ENCODE assay signal across 9 cellular contexts in genomic region chr2:134897932-134898331, GRCh38. TPM values are rescaled to one million over a fixed set of nuclear protein-coding genes. Genes with fewer than 3 reads are reported as not detected.
DNase-seq lines count a peak whose midpoint lies in the region; ATAC-seq, FAIRE-seq and TF ChIP-seq lines count a peak whose summit lies in the region.
"Had no signal": no experiment of that assay in that cellular context is flagged by ENCODE, and none has a peak within 500 bp of the region (broad histone marks: within the 10 kb centered on the region; RNA-seq: fewer than 3 reads in every experiment).

No MANE protein-coding gene starts in this region.

- no peaks in the 10 kb centered on the region for H3K36me3 Mint-ChIP-seq in CD4-positive, CD25-positive, alpha-beta regulatory T cell
- H3K36me3 Mint-ChIP-seq in activated naive CD8-positive, alpha-beta T cell treated with anti-CD3 and anti-CD28 coated beads, Interleukin-2, amount 50 U/mL, for 24 hours (ENCODE audit: low read depth): no peaks in the 10 kb centered on the region

- H3K4me3 Mint-ChIP-seq in CD4-positive, CD25-positive, alpha-beta regulatory T cell: no peak overlapping the region
- H3K4me3 Mint-ChIP-seq in activated naive CD8-positive, alpha-beta T cell treated with anti-CD3 and anti-CD28 coated beads, Interleukin-2, amount 50 U/mL, for 24 hours: no peak overlapping the region

- no peaks in the 10 kb centered on the region for H3K36me3 ChIP-seq in CD4-positive, CD25-positive, alpha-beta regulatory T cell (ENCODE audit: control insufficient read depth, insufficient read depth, low read length)
- H3K36me3 ChIP-seq in K562 (ENCODE audit: control insufficient read depth, insufficient read depth, low read length) (no peaks in the 10 kb centered on the region), spleen (no peaks in the 10 kb centered on the region)

- CTCF ChIA-PET in K562 (lab: Yijun Ruan, JAX; ENCODE audit: low intra/inter-chr PET ratio): interaction anchor here (0.6 to 2.0 kb wide), 6 partner anchors 122 to 1011 kb away, joined by 3 to 13 read pairs (median 6); no protein-coding TSS in a partner anchor

- H3K4me2 ChIP-seq in K562 (ENCODE audit: insufficient read depth, low read length): no peak overlapping the region

- H3K9me3 Mint-ChIP-seq in CD4-positive, CD25-positive, alpha-beta regulatory T cell: no peaks in the 10 kb centered on the region
- H3K9me3 Mint-ChIP-seq in activated naive CD8-positive, alpha-beta T cell treated with anti-CD3 and anti-CD28 coated beads, Interleukin-2, amount 50 U/mL, for 24 hours: no peaks in the 10 kb centered on the region

- TF ChIP-seq POLR2A in K562 (conservative IDR thresholded peaks at IDR 0.05) (no peak), spleen (IDR thresholded peaks at IDR 0.05) (no peak)

- H3K4me1 Mint-ChIP-seq in CD4-positive, CD25-positive, alpha-beta regulatory T cell: no peaks in the 10 kb centered on the region
- H3K4me1 Mint-ChIP-seq in activated naive CD8-positive, alpha-beta T cell treated with anti-CD3 and anti-CD28 coated beads, Interleukin-2, amount 50 U/mL, for 24 hours: no peaks in the 10 kb centered on the region

- TF ChIP-seq RAD21 in K562 (CRISPR knock-in tag; conservative IDR thresholded peaks at IDR 0.05 in 1 of 2, IDR thresholded peaks at IDR 0.05 in 1 of 2): peak; percentile 61 to 80

- no peak overlapping the region for H3K27ac ChIP-seq in CD4-positive, CD25-positive, alpha-beta regulatory T cell (ENCODE audit: insufficient read depth, low read length, poor library complexity, severe bottlenecking)
- H3K27ac ChIP-seq in K562 (ENCODE audit: extremely low read depth, low read depth, low read length) (no peak overlapping the region), spleen (no peak overlapping the region)

- H3K9me3 ChIP-seq in CD4-positive, CD25-positive, alpha-beta regulatory T cell (ENCODE audit: control insufficient read depth in 2 of 2, low read length in 2 of 2): no peaks in the 10 kb centered on the region
- H3K9me3 ChIP-seq in K562 (replicated peaks; ENCODE audit: control insufficient read depth, insufficient read depth, low read depth, low read length) (no peaks in the 10 kb centered on the region), spleen (no peaks in the 10 kb centered on the region)

- H4K20me1 ChIP-seq in K562 (replicated peaks; ENCODE audit: control insufficient read depth, insufficient read depth, low read length): no peaks in the 10 kb centered on the region

- H3K27me3 Mint-ChIP-seq in CD4-positive, CD25-positive, alpha-beta regulatory T cell: peaks cover 28% of the 10 kb centered on the region
- no peaks in the 10 kb centered on the region for H3K27me3 Mint-ChIP-seq in activated naive CD8-positive, alpha-beta T cell treated with anti-CD3 and anti-CD28 coated beads, Interleukin-2, amount 50 U/mL, for 24 hours

- peak in 2 of 3 experiments; percentile 9 to 56; a peak in 3 of 6 replicates for TF ChIP-seq CTCF in K562 (IDR thresholded peaks at IDR 0.05 in 2 of 3, conservative IDR thresholded peaks at IDR 0.05 in 1 of 3; ENCODE audit: insufficient read depth in 2 of 3, low read depth in 1 of 3, low read length in 3 of 3)
- peak in 4 of 11 experiments; percentile 8 to 41 (median 23) for TF ChIP-seq CTCF in spleen (IDR thresholded peaks at IDR 0.05 in 8 of 11, conservative IDR thresholded peaks at IDR 0.05 in 3 of 11)
- no peak for TF ChIP-seq CTCF in omental fat pad (IDR thresholded peaks at IDR 0.05)

- ATAC-seq in CD4-positive, CD25-positive, alpha-beta regulatory T cell (ENCODE audit: low read depth in 2 of 2): no peak
- ATAC-seq in K562: no peak
- ATAC-seq in omental fat pad (ENCODE audit: low FRiP score): no peak
- ATAC-seq in activated naive CD8-positive, alpha-beta T cell treated with anti-CD3 and anti-CD28 coated beads, Interleukin-2, amount 50 U/mL, for 24 hours: no peak

- POLR2A ChIA-PET in K562 (lab: Yijun Ruan, JAX): no interaction called here

- intact Hi-C loops in K562 (cut with micrococcal nuclease): loop anchor here (2.0 to 5.0 kb wide), 2 partner anchors 241 to 437 kb away; no protein-coding TSS in a partner anchor
- intact Hi-C loops in spleen (cut with DNase I; ENCODE audit: low total_unique reads): loop anchor here (5.0 kb wide), 1 partner anchor 446 kb away; no protein-coding TSS in a partner anchor

- H3K4me3 ChIP-seq in CD4-positive, CD25-positive, alpha-beta regulatory T cell (ENCODE audit: low read depth, low read length): no peak overlapping the region
- H3K4me3 ChIP-seq in K562 (no peak overlapping the region), spleen (no peak overlapping the region)

- no peaks in the 10 kb centered on the region for H3K79me2 ChIP-seq in K562 (ENCODE audit: control insufficient read depth, insufficient read depth, low read length)

- no TSS peak for BruUV-seq in K562 (replicated peaks; lab: Mats Ljungman, UMichigan)

- no peak overlapping the region for H3K27ac Mint-ChIP-seq in CD4-positive, CD25-positive, alpha-beta regulatory T cell
- H3K27ac Mint-ChIP-seq in activated naive CD8-positive, alpha-beta T cell treated with anti-CD3 and anti-CD28 coated beads, Interleukin-2, amount 50 U/mL, for 24 hours: no peak overlapping the region

- no peak overlapping the region for H3K9ac ChIP-seq in K562 (ENCODE audit: insufficient read depth in 1 of 2, low read depth in 2 of 2, low read length in 2 of 2)

- H3K4me1 ChIP-seq in CD4-positive, CD25-positive, alpha-beta regulatory T cell (ENCODE audit: control insufficient read depth, insufficient read depth, low read length, poor library complexity, severe bottlenecking): no peaks in the 10 kb centered on the region
- H3K4me1 ChIP-seq in K562 (replicated peaks in 1 of 2; ENCODE audit: control insufficient read depth in 2 of 2, insufficient read depth in 2 of 2, low read length in 2 of 2) (no peaks in the 10 kb centered on the region), spleen (no peaks in the 10 kb centered on the region)

- in situ Hi-C loops in K562 (cut with MboI): no loop called here

- no peak overlapping the region for H2AFZ ChIP-seq in K562 (ENCODE audit: low read depth, low read length)

- peak in 2 of 3 donors; percentile 27 to 28 for DNase-seq in CD4-positive, CD25-positive, alpha-beta regulatory T cell
- DNase-seq in HT-29 (ENCODE audit: low spot score) (peak; percentile 4), K562 (ENCODE audit: extremely low read depth in 1 of 4, low spot score in 3 of 4) (no peak), lung microvascular endothelial cell (ENCODE audit: low read depth in 2 of 2) (peak; percentile 21 to 34), spleen (no peak), omental fat pad (ENCODE audit: low spot score) (no peak)
- DNase-seq in activated T-cell treated with anti-CD3 and anti-CD28 coated beads, Interleukin-2, amount 50 U/mL, for 1 hour: no peak
- DNase-seq in activated naive CD8-positive, alpha-beta T cell treated with anti-CD3 and anti-CD28 coated beads, Interleukin-2, amount 50 U/mL, for 24 hours: no peak
- DNase-seq: activated effector memory CD4-positive, alpha-beta T cell treated with anti-CD3 and anti-CD28 coated beads, Interleukin-2, amount 50 U/mL, for 16 hours had no signal

- no peak for TF ChIP-seq EP300 in K562 (IDR thresholded peaks at IDR 0.05; ENCODE audit: low read length)

- no peak for FAIRE-seq in K562 (lab: Jason Lieb, UNC)

- no peaks in the 10 kb centered on the region for H3K27me3 ChIP-seq in CD4-positive, CD25-positive, alpha-beta regulatory T cell (ENCODE audit: control insufficient read depth, insufficient read depth, low read length)
- peaks cover 0 to 4% of the 10 kb centered on the region in 2 experiments; a peak in 1 of 5 replicates for H3K27me3 ChIP-seq in K562 (ENCODE audit: control insufficient read depth in 2 of 2, insufficient read depth in 2 of 2, low read length in 2 of 2)
- H3K27me3 ChIP-seq in spleen (replicated peaks in 1 of 7): no peaks in the 10 kb centered on the region

- no peaks in the 10 kb centered on the region for H3K9me1 ChIP-seq in K562 (ENCODE audit: control insufficient read depth, insufficient read depth, low read length)

RNA-seq across cellular contexts. Expression of gene CCNT2, which starts 20.7 kb away (rescaled TPM):
- total RNA-seq in CD4-positive, CD25-positive, alpha-beta regulatory T cell: 71.2 TPM
- polyA plus RNA-seq in CD4-positive, CD25-positive, alpha-beta regulatory T cell: 10 to 100 TPM; 18.1 to 26.5 (median 22.7) TPM
- 11.8 and 15.1 TPM in 2 replicates for total RNA-seq in HT-29 (2014; rRNA removed; shearing (Covaris generic))
- 83.8 and 133 TPM in 2 replicates for total RNA-seq in K562 (2011; cell fraction: chromatin; rRNA removed; ENCODE audit: low replicate concordance)
- 42.4 and 51.6 TPM in 2 replicates for total RNA-seq in K562 (2011; cell fraction: nucleolus; rRNA removed)
- 77.5 and 104 TPM in 2 replicates for total RNA-seq in K562 (2011; cell fraction: nucleoplasm; rRNA removed)
- total RNA-seq in K562 (2014; rRNA removed) (14.5 and 19.8 TPM in 2 replicates), K562 (2014; rRNA removed; fragmentation: Illumina TruSeq; extraction: Trizol) (29.3 and 32.0 TPM in 2 replicates), K562 (2015; rRNA removed; fragmentation: Illumina TruSeq; extraction: Trizol) (26.5 and 30.0 TPM in 2 replicates), K562 (2021) (28.0 and 29.0 TPM in 2 replicates), lung microvascular endothelial cell (19.8 and 27.0 TPM in 2 replicates), spleen (10 to 100 TPM; 39.2 to 56.5 (median 52.5) TPM), omental fat pad (10 to 100 TPM; 23.2 to 41.8 (median 34.5) TPM)
- polyA plus RNA-seq in K562 (2011; rRNA removed) (26.1 and 26.2 TPM in 2 replicates), K562 (2014; fragmentation: Illumina TruSeq; extraction: Trizol) (19.0 and 22.7 TPM in 2 replicates), K562 (2014; fragmentation: Nextera tagmentation; extraction: Ambion mirVana) (10 to 100 TPM; 12.6 to 16.9 TPM), K562 (2014; rRNA removed) (15.4 and 16.3 TPM in 2 replicates), spleen (10 to 100 TPM; 10.1 to 13.5 (median 11.7) TPM)
- 6.9 and 10.3 TPM in 2 replicates for polyA plus RNA-seq in K562 (2011; cell fraction: cytosol; rRNA removed)
- 56.8 and 60.1 TPM in 2 replicates for polyA plus RNA-seq in K562 (2011; cell fraction: nucleus; rRNA removed)
- 12.7 and 16.9 TPM in 2 replicates for polyA plus RNA-seq in K562 (2012)
- 54.7 and 66.0 TPM in 2 replicates for polyA minus RNA-seq in K562 (2011; rRNA and poly(A)+ RNA removed)
- 13.6 and 19.6 TPM in 2 replicates for polyA minus RNA-seq in K562 (2011; cell fraction: cytosol; rRNA and poly(A)+ RNA removed)
- 63.4 and 80.8 TPM in 2 replicates for polyA minus RNA-seq in K562 (2011; cell fraction: nucleus; rRNA and poly(A)+ RNA removed)

RNA-seq across cellular contexts. Expression of gene ACMSD, which starts 59.5 kb away (rescaled TPM):
- total RNA-seq in CD4-positive, CD25-positive, alpha-beta regulatory T cell: not detected
- polyA plus RNA-seq in CD4-positive, CD25-positive, alpha-beta regulatory T cell: not detected
- not detected in 2 replicates for total RNA-seq in HT-29 (2014; rRNA removed; shearing (Covaris generic))
- not detected in 2 replicates for total RNA-seq in K562 (2011; cell fraction: chromatin; rRNA removed; ENCODE audit: low replicate concordance)
- not detected in 2 replicates for total RNA-seq in K562 (2011; cell fraction: nucleolus; rRNA removed)
- total RNA-seq in K562 (2011; cell fraction: nucleoplasm; rRNA removed): not detected in 2 replicates
- total RNA-seq in K562 (2014; rRNA removed) (not detected in 2 replicates), K562 (2014; rRNA removed; fragmentation: Illumina TruSeq; extraction: Trizol) (not detected in 2 replicates), K562 (2015; rRNA removed; fragmentation: Illumina TruSeq; extraction: Trizol) (not detected in 2 replicates), K562 (2021) (not detected in 2 replicates), lung microvascular endothelial cell (not detected in 2 replicates), spleen (not detected), omental fat pad (not detected)
- polyA plus RNA-seq in K562 (2011; rRNA removed) (not detected in 2 replicates), K562 (2014; fragmentation: Illumina TruSeq; extraction: Trizol) (not detected in 2 replicates), K562 (2014; fragmentation: Nextera tagmentation; extraction: Ambion mirVana) (not detected), K562 (2014; rRNA removed) (not detected in 2 replicates), spleen (not detected)
- polyA plus RNA-seq in K562 (2011; cell fraction: cytosol; rRNA removed): not detected in 2 replicates
- not detected in 2 replicates for polyA plus RNA-seq in K562 (2011; cell fraction: nucleus; rRNA removed)
- polyA plus RNA-seq in K562 (2012): not detected in 2 replicates
- polyA minus RNA-seq in K562 (2011; rRNA and poly(A)+ RNA removed): not detected in 2 replicates
- polyA minus RNA-seq in K562 (2011; cell fraction: cytosol; rRNA and poly(A)+ RNA removed): not detected in 2 replicates
- polyA minus RNA-seq in K562 (2011; cell fraction: nucleus; rRNA and poly(A)+ RNA removed): not detected in 2 replicates

Comparison
In these comparisons a context has a peak if more than half of its experiments do, and no peak if none do; other contexts are left out.
1. DNase-seq: peak in CD4-positive, CD25-positive, alpha-beta regulatory T cell (2 of 3), HT-29 (single experiment) and lung microvascular endothelial cell (2 of 2); none in K562 (0 of 4), spleen (single experiment), omental fat pad (single experiment), activated T-cell treated with anti-CD3 and anti-CD28 coated beads, Interleukin-2, amount 50 U/mL, for 1 hour (single experiment) and activated naive CD8-positive, alpha-beta T cell treated with anti-CD3 and anti-CD28 coated beads, Interleukin-2, amount 50 U/mL, for 24 hours (single experiment).
2. CTCF ChIP-seq: peak in K562 (2 of 3); none in omental fat pad (0 of 3).